ENCODE assay signal across 8 cellular contexts in the genomic region with DNA sequence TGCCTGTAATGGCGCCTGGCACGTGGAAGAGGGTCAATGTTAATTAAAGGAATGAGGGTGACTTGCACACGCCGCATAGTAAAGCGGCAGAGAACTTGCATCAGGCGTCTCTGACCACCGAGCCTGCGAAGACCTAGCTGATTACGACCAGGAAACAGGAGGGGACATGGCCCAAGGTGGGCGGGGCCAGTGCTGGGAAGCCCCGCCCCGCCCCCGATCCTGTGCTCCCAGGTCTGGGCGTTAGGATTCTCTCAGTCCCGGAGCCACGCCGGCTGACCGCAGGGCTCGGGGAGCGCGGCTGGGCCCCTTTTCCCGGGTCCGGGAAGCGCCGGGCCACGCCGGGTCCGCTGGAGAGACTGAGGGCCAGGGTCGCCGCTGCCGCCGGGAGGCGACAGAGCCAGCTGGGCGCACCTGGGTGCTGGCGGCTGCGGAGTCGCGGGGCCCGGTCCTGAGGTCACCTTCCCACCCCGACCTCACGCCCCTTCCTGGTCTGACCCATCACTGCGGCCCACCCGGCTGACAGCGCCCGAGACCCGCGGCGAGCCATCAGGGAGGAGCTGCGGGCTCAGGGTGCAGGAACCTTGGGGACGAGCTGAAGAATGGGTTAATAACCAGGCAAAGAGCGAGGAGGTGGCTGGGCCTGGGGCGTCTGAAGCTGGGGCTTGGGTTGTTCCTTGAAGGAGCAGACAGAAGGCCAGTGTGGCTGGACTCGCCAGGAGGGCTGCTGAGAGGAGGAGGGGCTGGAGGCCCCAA. TPM values are rescaled to one million over a fixed set of nuclear protein-coding genes. Genes with fewer than 3 reads are reported as not detected.
A peak's percentile ranks its signal among the peaks of the same experiment; 100 is the strongest.
DNase-seq lines count a peak whose midpoint lies in the region; ATAC-seq and TF ChIP-seq lines count a peak whose summit lies in the region.

No MANE protein-coding gene starts in this region.

- H3K36me3 ChIP-seq in kidney epithelial cell (ENCODE audit: control insufficient read depth, insufficient read depth, low read length) (no peaks in the 10 kb centered on the region), transverse colon (no peaks in the 10 kb centered on the region)

- TF ChIP-seq POLR2A in GM19193 (IDR thresholded peaks at IDR 0.05; ENCODE audit: extremely low read depth, insufficient read depth, insufficient read length), result peak; percentile 53
- no peak for TF ChIP-seq POLR2A in transverse colon (IDR thresholded peaks at IDR 0.05)

- H3K27ac ChIP-seq in transverse colon, result no peak overlapping the region

- H3K9me3 Mint-ChIP-seq in CD14-positive monocyte, result peaks cover 0 to 6% (median 2%) of the 10 kb centered on the region in 7 donors

- in situ Hi-C loops in transverse colon (cut with MboI; ENCODE audit: low pct_ligation_motif_present in 1 of 4, low pct_unique_long_range_greater_than_20kb in 1 of 4, low sequenced_read_pairs in 3 of 4), result loop anchor here in 2 of 4 donors (10.0 to 25.0 kb wide), 2 partner anchors 195 to 198 kb away; no protein-coding TSS in a partner anchor
- in situ Hi-C loops in G401 (cut with HindIII; ENCODE audit: low sequenced_read_pairs), result no loop called here

- H3K27me3 ChIP-seq in kidney epithelial cell (ENCODE audit: control insufficient read depth, insufficient read depth, low read length) (peaks cover 24% of the 10 kb centered on the region), transverse colon (peaks cover 61% of the 10 kb centered on the region)

- ATAC-seq in HG03175 (IDR thresholded peaks at IDR 0.05; ENCODE audit: unreplicated experiment), result peak; percentile 78

- peaks cover 0 to 8% of the 10 kb centered on the region in 2 donors for H3K36me3 Mint-ChIP-seq in CD14-positive monocyte

- peaks cover 0 to 12% (median 10%) of the 10 kb centered on the region in 4 donors for H3K4me1 ChIP-seq in transverse colon

- peaks cover 10% of the 10 kb centered on the region for H3K4me1 Mint-ChIP-seq in CD14-positive monocyte

- no peak for DNase-seq in CD14-positive monocyte (ENCODE audit: low spot score)
- DNase-seq in astrocyte of the hippocampus (ENCODE audit: low read depth, low spot score), result peak; percentile 42
- DNase-seq in kidney epithelial cell (ENCODE audit: low read depth), result no peak
- peak; percentile 70 for DNase-seq in transverse colon
- DNase-seq in T1000 (lab: John Stamatoyannopoulos, UW), result no peak
- no peak for DNase-seq in G401 (ENCODE audit: low spot score)

- WGBS in transverse colon (ENCODE audit: low coverage in 1 of 2), 2 donors, result 13 to 22% methylated on average over 3 to 28 of the region's 53 CpGs

- TF ChIP-seq EP300 in transverse colon (IDR thresholded peaks at IDR 0.05; ENCODE audit: low read depth), result no peak

- H3K27ac Mint-ChIP-seq in CD14-positive monocyte, result no peak overlapping the region

- peak overlapping the region; percentile 32 for H3K4me3 ChIP-seq in kidney epithelial cell (ENCODE audit: low read depth, low read length)
- H3K4me3 ChIP-seq in transverse colon, result peak overlapping the region; percentile 2 to 38 (median 26)

- H3K9me3 ChIP-seq in transverse colon, result no peaks in the 10 kb centered on the region

- TF ChIP-seq CTCF in CD14-positive monocyte (IDR thresholded peaks at IDR 0.05), result no peak
- no peak for TF ChIP-seq CTCF in kidney epithelial cell (IDR thresholded peaks at IDR 0.05; ENCODE audit: insufficient read depth, low read length, poor library complexity, severe bottlenecking)
- TF ChIP-seq CTCF in transverse colon (IDR thresholded peaks at IDR 0.05), result no peak

- peak overlapping the region; percentile 64 to 87 for H3K4me3 Mint-ChIP-seq in CD14-positive monocyte

- peaks cover 36 to 67% (median 62%) of the 10 kb centered on the region in 3 donors for H3K27me3 Mint-ChIP-seq in CD14-positive monocyte (ENCODE audit: low read depth in 3 of 3)

- intact Hi-C loops in CD14-positive monocyte (cut with micrococcal nuclease) (no loop called here), transverse colon (cut with DNase I; ENCODE audit: low total_unique reads) (no loop called here)

RNA-seq across cellular contexts. Expression of gene GRID1, which starts 23.0 kb away (rescaled TPM):
- polyA plus RNA-seq in CD14-positive monocyte, result not detected
- total RNA-seq in kidney epithelial cell (0.33 and 2.3 TPM in 2 replicates), transverse colon (1 to 10 TPM in 2 of 4 donors, under 1 TPM in 2; 0.40 to 1.9 (median 1.00) TPM)
- total RNA-seq in G401 (2014; rRNA removed; shearing (Covaris generic)), result 0.17 TPM in 1 of 2 replicates, not detected in the other

Comparison
In these comparisons a context has a peak if more than half of its experiments do, and no peak if none do; other contexts are left out.
1. DNase-seq: peak in astrocyte of the hippocampus (single experiment) and transverse colon (single experiment); none in CD14-positive monocyte (single experiment), kidney epithelial cell (single experiment), T1000 (single experiment) and G401 (single experiment).